ENCODE assay signal across 1 cellular context in genomic region chr12:122946690-122947271, GRCh38.
A peak's percentile ranks its signal among the peaks of the same experiment; 100 is the strongest.
TF ChIP-seq lines count a peak whose summit lies in the region.

No MANE protein-coding gene starts in this region.

TF ChIP-seq in K562, 482 proteins besides CTCF, POLR2A, EP300 and RAD21 (continued from another document and continues in another):
- no peak for TF ChIP-seq MGA (IDR thresholded peaks at IDR 0.05)
- TF ChIP-seq CREB1 (IDR thresholded peaks at IDR 0.05) = no peak
- TF ChIP-seq CREB1 (CRISPR knock-in tag; IDR thresholded peaks at IDR 0.05) = peak; percentile 46; the same call in 1 of the 2 replicates
- no peak for TF ChIP-seq CBX5 (IDR thresholded peaks at IDR 0.05; ENCODE audit: borderline replicate concordance, low read depth)
- TF ChIP-seq NR4A1 (CRISPR knock-in tag; IDR thresholded peaks at IDR 0.05) = no peak
- TF ChIP-seq NR4A1 (tag; IDR thresholded peaks at IDR 0.05) = no peak
- peak in 1 of 2 experiments; percentile 67; a peak in 2 of 4 replicates for TF ChIP-seq MAZ (CRISPR knock-in tag; conservative IDR thresholded peaks at IDR 0.05 in 1 of 2, IDR thresholded peaks at IDR 0.05 in 1 of 2)
- no peak for TF ChIP-seq ZNF511 (CRISPR knock-in tag; IDR thresholded peaks at IDR 0.05)
- TF ChIP-seq ATF4 (CRISPR knock-in tag; IDR thresholded peaks at IDR 0.05) = no peak
- TF ChIP-seq ARID1B (IDR thresholded peaks at IDR 0.05) = peak; percentile 43; the same call in 1 of the 2 replicates
- no peak for TF ChIP-seq ZNF217 (CRISPR knock-in tag; IDR thresholded peaks at IDR 0.05)
- no peak for TF ChIP-seq CHD2 (IDR thresholded peaks at IDR 0.05; ENCODE audit: low read depth, low read length)
- TF ChIP-seq HLTF (IDR thresholded peaks at IDR 0.05) = no peak
- no peak for TF ChIP-seq YY1 (IDR thresholded peaks at IDR 0.05; ENCODE audit: borderline replicate concordance in 1 of 3, control insufficient read depth in 1 of 3, extremely low read depth in 1 of 3, insufficient read depth in 3 of 3, insufficient read length in 1 of 3, insufficient replicate concordance in 2 of 3, low read depth in 1 of 3, low read length in 2 of 3)
- TF ChIP-seq NKRF (IDR thresholded peaks at IDR 0.05; ENCODE audit: borderline replicate concordance) = no peak
- no peak for TF ChIP-seq CXXC5 (CRISPR knock-in tag; IDR thresholded peaks at IDR 0.05)
- TF ChIP-seq CBX1 (IDR thresholded peaks at IDR 0.05; ENCODE audit: low read depth) = no peak
- no peak for TF ChIP-seq ATF1 (CRISPR knock-in tag; IDR thresholded peaks at IDR 0.05)
- TF ChIP-seq ATF1 (tag; IDR thresholded peaks at IDR 0.05) = no peak
- 0 out of 4 replicates have a peak, but pooled peaks of 1 of the 2 experiments have one; percentile 7 for TF ChIP-seq ZNF639 (CRISPR knock-in tag; conservative IDR thresholded peaks at IDR 0.05 in 1 of 2, IDR thresholded peaks at IDR 0.05 in 1 of 2)
- no peak for TF ChIP-seq ZBTB9 (CRISPR knock-in tag; IDR thresholded peaks at IDR 0.05)
- no peak for TF ChIP-seq DMBX1 (CRISPR knock-in tag; IDR thresholded peaks at IDR 0.05; ENCODE audit: borderline replicate concordance)
- peak; percentile 85 for TF ChIP-seq ATF3 (IDR thresholded peaks at IDR 0.05)
- peak; percentile 77; the same call in 1 of the 2 replicates for TF ChIP-seq ATF3 (CRISPR knock-in tag; conservative IDR thresholded peaks at IDR 0.05)
- no peak for TF ChIP-seq ZNF444 (CRISPR knock-in tag; IDR thresholded peaks at IDR 0.05)
- no peak for TF ChIP-seq PTRF (tag; IDR thresholded peaks at IDR 0.05)
- peak in 1 of 2 experiments; percentile 54; a peak in 1 of 4 replicates for TF ChIP-seq MLLT1 (IDR thresholded peaks at IDR 0.05)
- no peak for TF ChIP-seq PYGO2 (tag; IDR thresholded peaks at IDR 0.05)
- peak; percentile 49 to 58 for TF ChIP-seq NRF1 (conservative IDR thresholded peaks at IDR 0.05 in 1 of 2, IDR thresholded peaks at IDR 0.05 in 1 of 2)
- TF ChIP-seq ZNF197 (CRISPR knock-in tag; IDR thresholded peaks at IDR 0.05; ENCODE audit: low read depth) = no peak
- no peak for TF ChIP-seq RBM17 (IDR thresholded peaks at IDR 0.05; ENCODE audit: borderline replicate concordance, low read depth, low read length)
- 0 out of 2 replicates have a peak, but pooled peaks have one; percentile 17 for TF ChIP-seq MXI1 (IDR thresholded peaks at IDR 0.05; ENCODE audit: low read depth, low read length)
- no peak for TF ChIP-seq ZBTB11 (CRISPR knock-in tag; IDR thresholded peaks at IDR 0.05)
- TF ChIP-seq CBFB (CRISPR knock-in tag; IDR thresholded peaks at IDR 0.05) = no peak
- no peak for TF ChIP-seq SMARCC2 (IDR thresholded peaks at IDR 0.05; ENCODE audit: low read depth)
